In the genomic region with DNA sequence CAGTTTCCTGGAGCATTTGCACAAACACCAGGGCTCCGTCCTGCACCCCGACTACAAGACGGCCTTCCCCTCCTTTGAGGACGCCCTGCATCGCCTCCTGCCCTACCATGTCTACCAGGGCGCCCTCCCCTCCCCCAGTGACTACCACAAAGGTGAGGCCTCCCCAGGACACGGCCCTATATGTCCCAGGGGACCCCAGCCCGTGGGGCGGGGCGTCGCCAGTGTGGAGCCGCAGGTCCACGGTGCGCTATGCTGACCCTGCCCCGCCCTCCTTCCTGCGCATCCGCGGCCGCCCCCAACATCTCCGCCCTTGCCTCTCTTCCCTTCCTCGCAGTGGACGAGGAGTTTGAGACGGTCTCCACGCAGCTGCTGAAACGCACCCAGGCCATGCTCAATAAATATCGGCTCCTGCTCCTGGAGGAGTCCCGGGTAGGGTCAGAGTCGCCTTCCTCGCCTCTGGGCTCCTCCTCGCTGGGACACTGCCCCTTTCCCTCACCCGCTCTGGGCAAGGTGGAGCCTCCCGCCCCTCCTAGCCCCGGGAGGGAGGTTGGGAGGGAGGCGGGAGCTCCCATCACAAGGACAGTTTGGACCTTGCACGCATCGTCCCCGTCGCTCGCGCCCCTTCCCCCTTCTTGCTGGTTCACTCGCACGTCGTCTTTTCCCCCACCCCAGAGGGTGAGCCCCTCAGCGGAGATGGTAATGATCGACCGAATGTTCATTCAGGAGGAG, we compare ENCODE assay signal across 1 cellular context.
TF ChIP-seq lines count a peak whose summit lies in the region.

No MANE protein-coding gene starts in this region.

TF ChIP-seq in H1, 55 proteins besides CTCF, POLR2A, EP300 and RAD21:
- no peak for TF ChIP-seq ASH2L (IDR thresholded peaks at IDR 0.05; ENCODE audit: low read length)
- no peak for TF ChIP-seq CTBP2 (IDR thresholded peaks at IDR 0.05; ENCODE audit: borderline replicate concordance, insufficient read depth, insufficient read length, low read length)
- TF ChIP-seq TAF7 (optimal IDR thresholded peaks at IDR 0.05; ENCODE audit: borderline replicate concordance, low read depth, low read length) = no peak
- TF ChIP-seq CHD7 (IDR thresholded peaks at IDR 0.05; ENCODE audit: insufficient replicate concordance, low read length) = no peak
- TF ChIP-seq KDM1A (IDR thresholded peaks at IDR 0.05; ENCODE audit: borderline replicate concordance, low read length) = no peak
- TF ChIP-seq SIN3A (conservative IDR thresholded peaks at IDR 0.05 in 1 of 2, IDR thresholded peaks at IDR 0.05 in 1 of 2; ENCODE audit: low read depth in 1 of 2, low read length in 2 of 2) = no peak
- TF ChIP-seq CBX8 (IDR thresholded peaks at IDR 0.05; ENCODE audit: borderline replicate concordance, low read depth, low read length) = no peak
- no peak for TF ChIP-seq RBBP5 (IDR thresholded peaks at IDR 0.05; ENCODE audit: borderline replicate concordance, low read depth, low read length)
- TF ChIP-seq EZH2 (IDR thresholded peaks at IDR 0.05; ENCODE audit: low read depth, low read length, severe bottlenecking) = no peak
- TF ChIP-seq, protein P1, sequence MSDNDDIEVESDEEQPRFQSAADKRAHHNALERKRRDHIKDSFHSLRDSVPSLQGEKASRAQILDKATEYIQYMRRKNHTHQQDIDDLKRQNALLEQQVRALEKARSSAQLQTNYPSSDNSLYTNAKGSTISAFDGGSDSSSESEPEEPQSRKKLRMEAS (IDR thresholded peaks at IDR 0.05) = no peak
- no peak for TF ChIP-seq RFX5 (IDR thresholded peaks at IDR 0.05; ENCODE audit: borderline replicate concordance, low read depth, low read length)
- no peak for TF ChIP-seq ATF2 (IDR thresholded peaks at IDR 0.05; ENCODE audit: low read length)
- TF ChIP-seq TBP (IDR thresholded peaks at IDR 0.05; ENCODE audit: low read depth, low read length) = no peak
